ENCODE assay signal across 1 cellular context in the genomic region with DNA sequence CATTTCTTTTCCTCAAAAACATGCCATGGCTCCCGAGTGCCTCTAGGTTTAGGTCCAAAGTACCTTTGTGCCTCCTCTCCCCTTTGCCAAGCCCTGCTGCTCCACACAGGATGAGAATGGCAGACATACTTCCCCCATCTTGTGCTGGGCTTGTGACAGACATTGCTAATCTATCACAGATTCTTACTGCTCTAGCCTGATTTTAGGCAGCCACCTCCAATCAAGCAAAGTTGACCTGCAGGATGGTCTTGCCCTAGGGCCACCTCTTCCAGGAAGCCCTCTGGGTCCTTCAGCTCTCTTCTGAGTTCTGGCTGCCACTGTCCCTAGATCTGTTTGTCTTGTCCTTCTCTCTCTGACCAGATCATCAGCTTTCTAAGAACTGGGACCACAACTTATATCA.
A peak's percentile ranks its signal among the peaks of the same experiment; 100 is the strongest.
TF ChIP-seq lines count a peak whose summit lies in the region.

No MANE protein-coding gene starts in this region.

TF ChIP-seq in H1, 55 proteins besides CTCF, POLR2A, EP300 and RAD21:
- TF ChIP-seq CEBPB (IDR thresholded peaks at IDR 0.05; ENCODE audit: low read depth, low read length) (no peak), TAF1 (IDR thresholded peaks at IDR 0.05; ENCODE audit: low read depth, low read length) (0 out of 2 replicates have a peak, but pooled peaks have one; percentile 42), CHD1 (IDR thresholded peaks at IDR 0.05; ENCODE audit: low read depth, low read length) (no peak), NANOG (IDR thresholded peaks at IDR 0.05; ENCODE audit: insufficient read depth, low read depth, low read length, poor library complexity, severe bottlenecking) (no peak), TAF7 (optimal IDR thresholded peaks at IDR 0.05; ENCODE audit: borderline replicate concordance, low read depth, low read length) (no peak), KDM4A (IDR thresholded peaks at IDR 0.05; ENCODE audit: low read depth, low read length, severe bottlenecking) (no peak), POLR2AphosphoS5 (IDR thresholded peaks at IDR 0.05; ENCODE audit: low read depth, low read length) (no peak), SUZ12 (IDR thresholded peaks at IDR 0.05; ENCODE audit: low read length) (no peak), POU5F1 (IDR thresholded peaks at IDR 0.05; ENCODE audit: low read depth, low read length) (no peak), SRF (IDR thresholded peaks at IDR 0.05; ENCODE audit: low read depth, low read length) (peak; percentile 54), CTBP2 (IDR thresholded peaks at IDR 0.05; ENCODE audit: borderline replicate concordance, insufficient read depth, insufficient read length, low read length) (no peak), SIRT6 (IDR thresholded peaks at IDR 0.05; ENCODE audit: low read length) (no peak), YY1 (IDR thresholded peaks at IDR 0.05; ENCODE audit: low read depth, low read length) (peak; percentile 73), SP1 (IDR thresholded peaks at IDR 0.05; ENCODE audit: low read depth, low read length) (no peak), SAP30 (IDR thresholded peaks at IDR 0.05; ENCODE audit: insufficient read depth, insufficient replicate concordance, low read length) (no peak)
TF ChIP-seq in H1: peak in this region for 3.
